27 cellular contexts compared by ENCODE assay signal in genomic region chr9:137193771-137194170, GRCh38. TPM values are rescaled to one million over a fixed set of nuclear protein-coding genes. Genes with fewer than 3 reads are reported as not detected.
DNase-seq lines count a peak whose midpoint lies in the region; ATAC-seq and TF ChIP-seq lines count a peak whose summit lies in the region.
"Had no signal": no experiment of that assay in that cellular context is flagged by ENCODE, and none has a peak within 500 bp of the region (broad histone marks: within the 10 kb centered on the region; RNA-seq: fewer than 3 reads in every experiment).

No MANE protein-coding gene starts in this region.

- H3K36me3 ChIP-seq in NT2/D1 (ENCODE audit: insufficient read depth, insufficient read length, low read length): peaks cover 69% of the 10 kb centered on the region

- no peak overlapping the region for H3K27ac Mint-ChIP-seq in activated CD4-positive, alpha-beta T cell treated with anti-CD3 and anti-CD28 coated beads, Interleukin-2, amount 10 ng/mL, durations not matched to agents 7 days and 5 days
- H3K27ac Mint-ChIP-seq: activated T-cell treated with anti-CD3 and anti-CD28 coated beads, Interleukin-2, amount 50 U/mL, for 24 hours; CD4-positive, alpha-beta memory T cell; natural killer cell; stimulated activated memory B cell treated with anti-CD40 and anti-IgM and Interleukin-4, amounts not matched to agents 10 μg/mL and 1 μg/mL and 100 μg/mL, for 72 hours had no signal

- H3K36me3 Mint-ChIP-seq in activated CD4-positive, alpha-beta T cell treated with anti-CD3 and anti-CD28 coated beads, Interleukin-2, amount 10 ng/mL, durations not matched to agents 7 days and 5 days (ENCODE audit: low read depth): peaks cover 2% of the 10 kb centered on the region
- H3K36me3 Mint-ChIP-seq: natural killer cell had no signal

- H3K4me3 ChIP-seq in NT2/D1 (ENCODE audit: insufficient read length, low read depth) (no peak overlapping the region), dorsolateral prefrontal cortex (peak overlapping the region in 46 of 59 donors; percentile 7 to 85 (median 60))
- H3K4me3 ChIP-seq: esophagus muscularis mucosa, lung, upper lobe of right lung had no signal

- peaks cover 23% of the 10 kb centered on the region for H3K4me1 Mint-ChIP-seq in activated CD4-positive, alpha-beta T cell treated with anti-CD3 and anti-CD28 coated beads, Interleukin-2, amount 10 ng/mL, durations not matched to agents 7 days and 5 days

- CTCF ChIA-PET in activated CD4-positive, alpha-beta T cell treated with anti-CD3 and anti-CD28 coated beads, Interleukin-2, amount 10 ng/mL, durations not matched to agents 7 days and 5 days (lab: Charles Lee): interaction anchor here (1.6 kb wide), 1 partner anchor 11 kb away, joined by 6 read pairs; no protein-coding TSS in a partner anchor

- intact Hi-C loops in dorsolateral prefrontal cortex (cut with DNase I): loop anchor here in 1 of 2 donors (5.0 kb wide), 1 partner anchor 166 kb away; the partner anchor contains the start of gene ABCA2

- H3K4me3 Mint-ChIP-seq in activated CD4-positive, alpha-beta T cell treated with anti-CD3 and anti-CD28 coated beads, Interleukin-2, amount 10 ng/mL, durations not matched to agents 7 days and 5 days: no peak overlapping the region
- H3K4me3 Mint-ChIP-seq: activated T-cell treated with anti-CD3 and anti-CD28 coated beads, Interleukin-2, amount 50 U/mL, for 24 hours; CD4-positive, alpha-beta memory T cell; central memory CD8-positive, alpha-beta T cell; natural killer cell; stimulated activated memory B cell treated with anti-CD40 and anti-IgM and Interleukin-4, amounts not matched to agents 10 μg/mL and 1 μg/mL and 100 μg/mL, for 72 hours had no signal

- DNase-seq in NCI-H2171 treated with DMSO at 0.1 percent for 48 hours (lab: John Stamatoyannopoulos, UW): peak; percentile 51
- DNase-seq in NCI-H2171 (lab: John Stamatoyannopoulos, UW): no peak
- DNase-seq in NT2/D1 (ENCODE audit: low read depth, low spot score): no peak
- DNase-seq in dorsolateral prefrontal cortex: no peak
- no peak for DNase-seq in substantia nigra (lab: John Stamatoyannopoulos, UW)
- no peak for DNase-seq in activated T-cell treated with anti-CD3 and anti-CD28 coated beads, Interleukin-2, amount 50 U/mL, for 1 hour
- DNase-seq in activated CD4-positive, alpha-beta T cell treated with anti-CD3 and anti-CD28 coated beads, Interleukin-2, amount 10 ng/mL, durations not matched to agents 7 days and 5 days: no peak
- DNase-seq: activated CD4-positive, alpha-beta T cell treated with anti-CD3 and anti-CD28 coated beads for 4 hours; activated effector memory CD4-positive, alpha-beta T cell treated with anti-CD3 and anti-CD28 coated beads, Interleukin-2, amount 50 U/mL, for 16 hours; activated T-cell treated with anti-CD3 and anti-CD28 coated beads, Interleukin-2, amount 50 U/mL, for 24 hours; CD4-positive, alpha-beta memory T cell; dermis blood vessel endothelial cell; EL; foreskin keratinocyte; kidney glomerular epithelial cell; MM.1S; natural killer cell; NCI-H2029 treated with DMSO at 0.1 percent for 48 hours; T-helper 9 cell; upper lobe of right lung had no signal

- no peaks in the 10 kb centered on the region for H3K9me3 Mint-ChIP-seq in activated CD4-positive, alpha-beta T cell treated with anti-CD3 and anti-CD28 coated beads, Interleukin-2, amount 10 ng/mL, durations not matched to agents 7 days and 5 days
- H3K9me3 Mint-ChIP-seq: activated T-cell treated with anti-CD3 and anti-CD28 coated beads, Interleukin-2, amount 50 U/mL, for 24 hours; CD4-positive, alpha-beta memory T cell; central memory CD8-positive, alpha-beta T cell; natural killer cell; stimulated activated memory B cell treated with anti-CD40 and anti-IgM and Interleukin-4, amounts not matched to agents 10 μg/mL and 1 μg/mL and 100 μg/mL, for 72 hours had no signal

- H3K27ac ChIP-seq in dorsolateral prefrontal cortex (peak overlapping the region; percentile 90 to 100 (median 99)), substantia nigra (ENCODE audit: low read depth, low read length, poor library complexity, severe bottlenecking) (peak overlapping the region; percentile 100)
- H3K27ac ChIP-seq: esophagus muscularis mucosa, foreskin keratinocyte, KMS-11, upper lobe of right lung had no signal

- H3K9me3 ChIP-seq in NT2/D1 (ENCODE audit: insufficient read depth, low read length): no peaks in the 10 kb centered on the region
- H3K9me3 ChIP-seq: esophagus muscularis mucosa, upper lobe of right lung had no signal

- no peak for TF ChIP-seq CTCF in dorsolateral prefrontal cortex (IDR thresholded peaks at IDR 0.05 in 54 of 56, conservative IDR thresholded peaks at IDR 0.05 in 2 of 56; ENCODE audit: low read depth in 1 of 56, partially characterized antibody in 56 of 56)

- no peak for ATAC-seq in GM21786 (IDR thresholded peaks at IDR 0.05; ENCODE audit: unreplicated experiment)
- ATAC-seq: foreskin keratinocyte; natural killer cell; Panc1; stimulated activated memory B cell treated with anti-CD40 and anti-IgM and Interleukin-4, amounts not matched to agents 10 μg/mL and 1 μg/mL and 100 μg/mL, for 72 hours; upper lobe of right lung had no signal

- peak overlapping the region; percentile 61 for H3K9ac ChIP-seq in NT2/D1 (ENCODE audit: insufficient read length, low read depth)
- H3K9ac ChIP-seq: KMS-11 had no signal

- H3K27me3 ChIP-seq in NT2/D1 (ENCODE audit: insufficient read depth, insufficient read length) (no peaks in the 10 kb centered on the region), dorsolateral prefrontal cortex (no peaks in the 10 kb centered on the region)
- H3K27me3 ChIP-seq: esophagus muscularis mucosa, foreskin keratinocyte, upper lobe of right lung had no signal

- H3K27me3 Mint-ChIP-seq in activated CD4-positive, alpha-beta T cell treated with anti-CD3 and anti-CD28 coated beads, Interleukin-2, amount 10 ng/mL, durations not matched to agents 7 days and 5 days: no peaks in the 10 kb centered on the region
- H3K27me3 Mint-ChIP-seq: activated T-cell treated with anti-CD3 and anti-CD28 coated beads, Interleukin-2, amount 50 U/mL, for 24 hours; CD4-positive, alpha-beta memory T cell; central memory CD8-positive, alpha-beta T cell; stimulated activated memory B cell treated with anti-CD40 and anti-IgM and Interleukin-4, amounts not matched to agents 10 μg/mL and 1 μg/mL and 100 μg/mL, for 72 hours had no signal

- POLR2A ChIA-PET in activated CD4-positive, alpha-beta T cell treated with anti-CD3 and anti-CD28 coated beads, Interleukin-2, amount 10 ng/mL, durations not matched to agents 7 days and 5 days (lab: Charles Lee): no interaction called here

- H3K4me1 ChIP-seq in NT2/D1 (ENCODE audit: insufficient read depth, insufficient read length): peaks cover 37% of the 10 kb centered on the region

RNA-seq across cellular contexts. Expression of gene SSNA1, which starts 5.3 kb away (rescaled TPM):
- total RNA-seq in dorsolateral prefrontal cortex: 10 to 100 TPM; 37.0 to 77.8 (median 49.6) TPM
- total RNA-seq in activated CD4-positive, alpha-beta T cell treated with anti-CD3 and anti-CD28 coated beads, Interleukin-2, amount 10 ng/mL, durations not matched to agents 7 days and 5 days: 10 to 100 TPM; 74.8 to 81.3 TPM

RNA-seq across cellular contexts. Expression of gene ANAPC2, which starts 5.4 kb away (rescaled TPM):
- 100 to 1,000 TPM in 1 of 120 experiments, 10 to 100 TPM in 119; 51.4 to 105 (median 68.3) TPM for total RNA-seq in dorsolateral prefrontal cortex
- total RNA-seq in activated CD4-positive, alpha-beta T cell treated with anti-CD3 and anti-CD28 coated beads, Interleukin-2, amount 10 ng/mL, durations not matched to agents 7 days and 5 days: 10 to 100 TPM; 61.3 to 76.1 TPM

RNA-seq across cellular contexts. Expression of gene TPRN, which starts 6.8 kb away (rescaled TPM):
- 100 to 1,000 TPM in 4 of 120 experiments, 10 to 100 TPM in 116; 26.2 to 176 (median 57.3) TPM for total RNA-seq in dorsolateral prefrontal cortex
- 1 to 10 TPM; 8.9 TPM for total RNA-seq in activated CD4-positive, alpha-beta T cell treated with anti-CD3 and anti-CD28 coated beads, Interleukin-2, amount 10 ng/mL, durations not matched to agents 7 days and 5 days

RNA-seq across cellular contexts. Expression of gene TMEM203, which starts 11.7 kb away (rescaled TPM):
- 10 to 100 TPM; 28.1 to 47.4 (median 37.9) TPM for total RNA-seq in dorsolateral prefrontal cortex
- 10 to 100 TPM; 28.5 to 34.0 TPM for total RNA-seq in activated CD4-positive, alpha-beta T cell treated with anti-CD3 and anti-CD28 coated beads, Interleukin-2, amount 10 ng/mL, durations not matched to agents 7 days and 5 days

RNA-seq across cellular contexts. Expression of gene NDOR1, which starts 11.7 kb away (rescaled TPM):
- total RNA-seq in dorsolateral prefrontal cortex: 10 to 100 TPM; 11.4 to 35.4 (median 19.7) TPM
- 10 to 100 TPM; 38.4 to 44.2 TPM for total RNA-seq in activated CD4-positive, alpha-beta T cell treated with anti-CD3 and anti-CD28 coated beads, Interleukin-2, amount 10 ng/mL, durations not matched to agents 7 days and 5 days
